12 cellular contexts compared by ENCODE assay signal in the genomic region with DNA sequence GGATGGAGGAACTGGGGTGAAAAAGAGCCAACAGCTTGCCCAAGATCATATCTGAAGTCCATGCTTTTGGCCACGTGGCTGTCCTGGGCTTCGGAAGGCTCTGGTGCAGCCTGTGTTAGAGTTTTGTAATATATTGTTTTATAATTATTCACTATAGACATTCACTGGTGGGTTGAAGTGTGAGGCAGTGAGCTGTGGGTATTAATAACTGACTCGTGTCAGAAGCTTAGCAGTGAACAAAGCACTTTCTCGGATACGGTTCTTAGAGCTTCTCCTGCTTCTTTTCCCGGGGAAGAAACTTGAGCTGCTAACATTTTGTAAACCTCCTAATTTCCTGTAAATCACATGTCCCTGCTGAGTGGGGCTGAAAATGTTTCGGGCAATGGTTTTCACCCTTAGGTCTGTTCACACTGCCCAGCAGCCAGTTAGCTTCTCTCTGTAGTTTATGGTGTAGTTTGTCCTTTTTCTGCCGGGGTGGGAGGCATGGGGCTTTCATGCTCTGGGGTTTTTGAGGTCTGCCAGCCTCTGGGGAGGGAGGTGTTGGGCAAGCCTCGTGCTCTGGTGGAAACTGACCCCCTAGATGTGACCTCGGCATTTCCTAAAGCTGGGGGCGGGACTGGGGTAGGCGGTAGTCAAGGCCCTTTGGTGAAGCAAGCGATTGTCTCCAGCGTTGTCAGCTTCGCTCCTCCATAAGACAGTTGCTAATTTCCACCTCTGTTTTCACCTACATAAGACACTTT. TPM values are rescaled to one million over a fixed set of nuclear protein-coding genes. Genes with fewer than 3 reads are reported as not detected.
DNase-seq lines count a peak whose midpoint lies in the region; TF ChIP-seq lines count a peak whose summit lies in the region.
"Had no signal": no experiment of that assay in that cellular context is flagged by ENCODE, and none has a peak within 500 bp of the region (broad histone marks: within the 10 kb centered on the region; RNA-seq: fewer than 3 reads in every experiment).

No MANE protein-coding gene starts in this region.

- no peak for TF ChIP-seq CTCF in foreskin fibroblast (IDR thresholded peaks at IDR 0.05; ENCODE audit: low read depth, low read length)

- peaks cover 46% of the 10 kb centered on the region for H3K4me1 ChIP-seq in SJSA1 (replicated peaks)

- DNase-seq in CD1c-positive myeloid dendritic cell (ENCODE audit: extremely low spot score) (peak; percentile 70), SJSA1 (ENCODE audit: low read depth in 1 of 2, low spot score in 2 of 2) (no peak), foreskin fibroblast (peak; percentile 17 to 54), renal cortical epithelial cell (ENCODE audit: low read depth) (peak; percentile 43), HUDEP-2 (lab: John Stamatoyannopoulos, UW; ENCODE audit: unreplicated experiment in 76 of 76) (no peak), T-helper 9 cell (no peak), NCI-H2227 treated with DMSO at 0.1 percent for 48 hours (lab: John Stamatoyannopoulos, UW) (no peak)
- DNase-seq in activated CD4-positive, alpha-beta T cell treated with anti-CD3 and anti-CD28 coated beads for 48 hours = no peak
- DNase-seq: activated T-cell treated with anti-CD3 and anti-CD28 coated beads, Interleukin-2, amount 50 U/mL, for 1 hour; DMS79 treated with DMSO at 0.1 percent for 48 hours; NCI-H1436; SW 1271 had no signal

- H3K9me3 ChIP-seq in SJSA1 (replicated peaks) = no peaks in the 10 kb centered on the region

- H3K4me3 ChIP-seq in SJSA1 (peak overlapping the region; percentile 87), foreskin fibroblast (ENCODE audit: low read depth in 1 of 2, low read length in 2 of 2) (peak overlapping the region; percentile 65 to 78)

- no peaks in the 10 kb centered on the region for H3K27me3 ChIP-seq in SJSA1 (replicated peaks)

- H3K27ac ChIP-seq in SJSA1 = no peak overlapping the region

- H3K36me3 ChIP-seq in SJSA1 = peaks cover 57% of the 10 kb centered on the region

RNA-seq across cellular contexts. Expression of gene MRAS, which starts 1.7 kb away (rescaled TPM):
- total RNA-seq in SJSA1 (2014; rRNA removed; shearing (Covaris generic)) = 75.6 and 155 TPM in 2 replicates
- total RNA-seq in renal cortical epithelial cell = 28.5 and 91.3 TPM in 2 replicates

RNA-seq across cellular contexts. Expression of gene NME9, which starts 20.4 kb away (rescaled TPM):
- total RNA-seq in SJSA1 (2014; rRNA removed; shearing (Covaris generic)) = 0.13 TPM in 1 of 2 replicates, not detected in the other
- 1.0 TPM in 1 of 2 replicates, not detected in the other for total RNA-seq in renal cortical epithelial cell

Comparison
In these comparisons a context has a peak if more than half of its experiments do, and no peak if none do; other contexts are left out.
1. DNase-seq: peak in CD1c-positive myeloid dendritic cell (single experiment), foreskin fibroblast (2 of 2) and renal cortical epithelial cell (single experiment); none in SJSA1 (0 of 2), HUDEP-2 (0 of 76), T-helper 9 cell (single experiment), NCI-H2227 treated with DMSO at 0.1 percent for 48 hours (single experiment) and activated CD4-positive, alpha-beta T cell treated with anti-CD3 and anti-CD28 coated beads for 48 hours (single experiment).